23 cellular contexts compared by ENCODE assay signal in the genomic region with DNA sequence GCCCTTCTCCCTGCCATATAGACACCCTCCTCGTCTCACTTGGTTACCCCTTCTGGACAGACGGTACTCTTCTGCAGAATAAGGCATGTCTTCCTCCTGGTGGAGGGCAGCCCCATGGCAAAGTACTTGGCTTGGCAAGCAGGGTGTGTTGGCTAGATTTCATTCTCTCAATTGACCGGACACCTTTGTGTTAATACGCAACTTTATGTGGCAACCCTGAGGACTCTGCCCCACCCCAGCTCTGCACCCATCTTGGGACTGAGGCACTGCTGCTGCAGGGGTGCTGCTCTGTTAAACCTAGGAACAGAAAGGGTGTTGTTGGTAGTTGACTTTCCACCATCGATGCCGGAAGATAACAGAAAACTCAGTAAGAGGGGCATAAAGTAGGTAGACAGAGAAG. TPM values are rescaled to one million over a fixed set of nuclear protein-coding genes. Genes with fewer than 3 reads are reported as not detected.
DNase-seq lines count a peak whose midpoint lies in the region; ATAC-seq and TF ChIP-seq lines count a peak whose summit lies in the region.
"Had no signal": no experiment of that assay in that cellular context is flagged by ENCODE, and none has a peak within 500 bp of the region (broad histone marks: within the 10 kb centered on the region; RNA-seq: fewer than 3 reads in every experiment).

No MANE protein-coding gene starts in this region.

- H3K9me3 Mint-ChIP-seq in nephron progenitor cell = no peaks in the 10 kb centered on the region

- no peak overlapping the region for H3K4me2 ChIP-seq in hepatocyte
- H3K4me2 ChIP-seq: BLaER1 treated with 17β-estradiol and CSF1 and Interleukin-3, amounts not matched to agents 10 nM and 100 nM had no signal

- H2AFZ ChIP-seq in hepatocyte = no peak overlapping the region

- TF ChIP-seq CTCF in right atrium auricular region (IDR thresholded peaks at IDR 0.05) (no peak), hepatocyte (IDR thresholded peaks at IDR 0.05; ENCODE audit: poor library complexity) (no peak), nephron progenitor cell (IDR thresholded peaks at IDR 0.05) (no peak), GM10266 (IDR thresholded peaks at IDR 0.05; ENCODE audit: control insufficient read depth, insufficient read depth, low read depth, missing control alignments) (no peak)

- WGBS in right cardiac atrium = 89% methylated on average over 6 of the region's 6 CpGs
- 96% methylated on average over 6 of the region's 6 CpGs for WGBS in hepatocyte (ENCODE audit: low lambda C conversion rate, missing lambda C conversion rate)

- ATAC-seq in right cardiac atrium (peak; percentile 20 to 34), HG02759 (IDR thresholded peaks at IDR 0.05; ENCODE audit: unreplicated experiment) (no peak)
- ATAC-seq: K562 had no signal

- H3K27ac Mint-ChIP-seq in nephron progenitor cell = peak overlapping the region; percentile 69
- H3K27ac Mint-ChIP-seq: CD4-positive, alpha-beta memory T cell had no signal

- H3K27ac ChIP-seq in right cardiac atrium (ENCODE audit: low read length) (no peak overlapping the region), right atrium auricular region (peak overlapping the region in 1 of 2 donors; percentile 40), hepatocyte (peak overlapping the region; percentile 66)
- H3K27ac ChIP-seq: BLaER1 treated with 17β-estradiol and CSF1 and Interleukin-3, amounts not matched to agents 10 nM and 100 nM; SJCRH30 had no signal

- H3K9me2 ChIP-seq in hepatocyte (replicated peaks; ENCODE audit: insufficient read depth) = no peaks in the 10 kb centered on the region

- H3K27me3 ChIP-seq in right cardiac atrium (ENCODE audit: control insufficient read depth, insufficient read depth) (no peaks in the 10 kb centered on the region), right atrium auricular region (no peaks in the 10 kb centered on the region), hepatocyte (no peaks in the 10 kb centered on the region), H7 (ENCODE audit: control insufficient read depth, insufficient read depth, low read length) (no peaks in the 10 kb centered on the region)
- H3K27me3 ChIP-seq: BLaER1 treated with 17β-estradiol and CSF1 and Interleukin-3, amounts not matched to agents 10 nM and 100 nM; MG63; SJCRH30 had no signal

- no peaks in the 10 kb centered on the region for H3K27me3 Mint-ChIP-seq in nephron progenitor cell (ENCODE audit: low read depth, poor library complexity)
- H3K27me3 Mint-ChIP-seq: CD4-positive, alpha-beta memory T cell had no signal

- no peak for DNase-seq in right cardiac atrium
- DNase-seq in right atrium auricular region (ENCODE audit: low spot score) = no peak
- DNase-seq in hepatocyte (ENCODE audit: low spot score) = no peak
- no peak for DNase-seq in nephron progenitor cell
- no peak for DNase-seq in GM10266 (ENCODE audit: extremely low spot score)
- DNase-seq in H7 = no peak
- DNase-seq in anterior cingulate cortex (lab: John Stamatoyannopoulos, UW) = no peak
- DNase-seq: 8988T; Caco-2; CD4-positive, alpha-beta memory T cell; DMS 273 treated with DMSO at 0.1 percent for 48 hours; DMS79 treated with DMSO at 0.1 percent for 48 hours; GOT3; MG63; NCI-H1417; NCI-H1694 treated with DMSO at 0.1 percent for 48 hours; NCI-H2081 treated with DMSO at 0.1 percent for 48 hours; NCI-H2171 treated with DMSO at 0.1 percent for 48 hours; NCI-H526 treated with DMSO at 0.1 percent for 48 hours; SJCRH30 had no signal

- H3K36me3 ChIP-seq in right atrium auricular region (no peaks in the 10 kb centered on the region), hepatocyte (replicated peaks; ENCODE audit: insufficient read depth, low read depth) (no peaks in the 10 kb centered on the region), H7 (replicated peaks; ENCODE audit: control insufficient read depth, insufficient read depth, low read length) (no peaks in the 10 kb centered on the region; the same call in 1 of the 2 replicates)
- H3K36me3 ChIP-seq: MG63, SJCRH30 had no signal

- intact Hi-C loops in right cardiac atrium (cut with DNase I) = no loop called here

- H3K4me1 Mint-ChIP-seq in nephron progenitor cell = peaks cover 39% of the 10 kb centered on the region
- H3K4me1 Mint-ChIP-seq: CD4-positive, alpha-beta memory T cell had no signal

- H3K4me3 Mint-ChIP-seq in nephron progenitor cell = no peak overlapping the region
- H3K4me3 Mint-ChIP-seq: CD4-positive, alpha-beta memory T cell had no signal

- no peaks in the 10 kb centered on the region for H3K9me3 ChIP-seq in right cardiac atrium (ENCODE audit: control insufficient read depth, low read length)
- H3K9me3 ChIP-seq in right atrium auricular region = no peaks in the 10 kb centered on the region
- no peaks in the 10 kb centered on the region for H3K9me3 ChIP-seq in hepatocyte (ENCODE audit: low read depth)
- H3K9me3 ChIP-seq: BLaER1 treated with 17β-estradiol and CSF1 and Interleukin-3, amounts not matched to agents 10 nM and 100 nM; Caco-2; MG63; SJCRH30 had no signal

- H3K36me3 Mint-ChIP-seq in nephron progenitor cell (ENCODE audit: low read depth) = peaks cover 44% of the 10 kb centered on the region
- H3K36me3 Mint-ChIP-seq: CD4-positive, alpha-beta memory T cell had no signal

- H3K4me1 ChIP-seq in right cardiac atrium (ENCODE audit: control insufficient read depth, insufficient read depth, low read length) (peaks cover 17% of the 10 kb centered on the region), right atrium auricular region (peaks cover 0 to 33% of the 10 kb centered on the region in 2 donors), hepatocyte (ENCODE audit: insufficient read depth) (peaks cover 12% of the 10 kb centered on the region)
- H3K4me1 ChIP-seq: BLaER1 treated with 17β-estradiol and CSF1 and Interleukin-3, amounts not matched to agents 10 nM and 100 nM; SJCRH30 had no signal

- H3K79me2 ChIP-seq in hepatocyte = peaks cover 40% of the 10 kb centered on the region

- no peaks in the 10 kb centered on the region for H4K20me1 ChIP-seq in hepatocyte (ENCODE audit: insufficient read depth, poor library complexity, severe bottlenecking)

- H3K4me3 ChIP-seq in right cardiac atrium (ENCODE audit: low read length) = no peak overlapping the region
- H3K4me3 ChIP-seq in right atrium auricular region = no peak overlapping the region
- no peak overlapping the region for H3K4me3 ChIP-seq in hepatocyte
- no peak overlapping the region for H3K4me3 ChIP-seq in H7 (ENCODE audit: insufficient read depth, low read depth, low read length)
- H3K4me3 ChIP-seq: BLaER1 treated with 17β-estradiol and CSF1 and Interleukin-3, amounts not matched to agents 10 nM and 100 nM; K562; MG63; SJCRH30 had no signal

RNA-seq across cellular contexts. Expression of a gene that starts 55.2 kb away (rescaled TPM):
- total RNA-seq in right cardiac atrium (10 to 100 TPM; 32.0 to 50.7 (median 34.0) TPM), right atrium auricular region (10 to 100 TPM; 33.9 to 39.2 TPM), hepatocyte (31.0 and 34.9 TPM in 2 replicates)
- polyA plus RNA-seq in right cardiac atrium (8.6 TPM), hepatocyte (8.5 and 9.1 TPM in 2 replicates)
- total RNA-seq in H7 (2014; rRNA removed; shearing (Covaris generic)) = 54.4 and 81.5 TPM in 2 replicates
- total RNA-seq: CD4-positive, alpha-beta memory T cell had no signal
- polyA plus RNA-seq: CD4-positive, alpha-beta memory T cell; K562 had no signal
